Comparison of ENCODE assay signal across 8 cellular contexts in the genomic region with DNA sequence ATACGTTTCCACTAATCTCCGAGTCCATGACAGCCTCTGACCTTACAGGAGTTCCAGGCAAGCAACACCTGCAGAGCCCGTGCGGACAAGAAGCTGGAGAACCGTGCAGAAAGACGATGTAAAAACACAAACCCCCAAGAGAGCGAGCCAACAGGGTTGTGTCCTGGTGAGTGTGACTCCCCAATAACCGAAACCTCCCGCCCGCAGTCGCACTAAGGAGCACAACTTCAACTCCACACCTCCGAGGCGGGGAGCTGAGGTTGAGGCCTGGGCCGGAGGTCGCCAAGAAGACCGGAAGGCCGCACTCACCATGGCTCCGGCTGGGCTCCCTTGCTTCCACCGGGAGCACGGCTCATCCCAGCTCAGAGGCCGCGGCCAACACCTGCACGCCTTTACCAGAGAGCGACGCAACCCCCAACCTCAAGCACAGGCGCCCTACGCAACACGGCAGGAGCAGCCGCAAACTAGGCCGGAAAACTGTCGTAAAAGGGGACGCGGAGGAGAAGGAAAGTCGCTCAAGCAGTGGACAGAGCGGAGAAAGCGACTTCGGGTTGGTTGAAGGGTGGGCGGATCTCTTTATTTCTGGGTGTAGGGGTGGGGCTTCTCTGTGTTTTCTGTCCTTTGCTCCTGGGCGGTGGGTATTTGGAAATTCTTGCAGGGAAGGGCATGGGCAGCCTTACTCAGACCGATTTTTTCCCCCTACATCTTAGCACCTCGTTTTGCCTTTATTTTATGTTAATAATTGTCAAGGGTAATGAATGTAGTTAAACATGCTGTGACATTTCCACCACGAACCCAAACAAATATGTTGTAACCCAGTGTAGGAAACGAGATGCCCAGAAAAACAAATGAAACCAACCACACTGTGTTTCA. TPM values are rescaled to one million over a fixed set of nuclear protein-coding genes. Genes with fewer than 3 reads are reported as not detected.
DNase-seq lines count a peak whose midpoint lies in the region; ATAC-seq lines count a peak whose summit lies in the region.

A gene (minus strand): TSS at position 446 of the 873 bp plus-strand sequence. CDS start 134 bp downstream, at position 312.

- H3K27me3 ChIP-seq in NT2/D1 (ENCODE audit: insufficient read depth, insufficient read length) (no peaks in the 10 kb centered on the region), endocrine pancreas (ENCODE audit: control insufficient read depth, insufficient read depth, low read length) (no peaks in the 10 kb centered on the region), mesenchymal stem cell (ENCODE audit: control insufficient read depth in 1 of 2, insufficient read depth in 1 of 2, low read length in 2 of 2) (peaks cover 0 to 3% of the 10 kb centered on the region in 2 experiments)

- peak within 1 kb of the TSS; percentile 78 for H4K8ac ChIP-seq in mesenchymal stem cell (ENCODE audit: low read length)

- H3K4me2 ChIP-seq in mesenchymal stem cell (ENCODE audit: low read length, poor library complexity, severe bottlenecking), result peak within 1 kb of the TSS; percentile 39

- H3K4me3 ChIP-seq in NT2/D1 (ENCODE audit: insufficient read length, low read depth), result peak within 1 kb of the TSS; percentile 79
- H3K4me3 ChIP-seq in endocrine pancreas (ENCODE audit: control insufficient read depth, insufficient read depth, low read length), result peak within 1 kb of the TSS; percentile 97
- H3K4me3 ChIP-seq in mesenchymal stem cell (ENCODE audit: insufficient read depth in 1 of 2, low read depth in 1 of 2, low read length in 2 of 2), result peak within 1 kb of the TSS; percentile 89 to 95

- H4K91ac ChIP-seq in mesenchymal stem cell (ENCODE audit: low read length), result peak within 1 kb of the TSS; percentile 55

- peak; percentile 99 for DNase-seq in COR-L47 (lab: John Stamatoyannopoulos, UW)
- peak; percentile 15 to 94 (median 85) for DNase-seq in HUDEP-2 (lab: John Stamatoyannopoulos, UW; ENCODE audit: unreplicated experiment in 76 of 76)
- peak; percentile 96 for DNase-seq in NT2/D1 (ENCODE audit: low read depth, low spot score)
- DNase-seq in activated CD8-positive, alpha-beta memory T cell treated with anti-CD3 and anti-CD28 coated beads, Interleukin-2, amount 10 ng/mL, durations not matched to agents 7 days and 5 days, result peak; percentile 95
- peak; percentile 98 for DNase-seq in mesenchymal stem cell
- peak; percentile 77 for DNase-seq in stimulated activated CD8-positive, alpha-beta memory T cell treated with anti-CD3 and anti-CD28 coated beads, Interleukin-12 subunit alpha, Interleukin-12 subunit beta, amount 100 ng/mL, for 4 hours (ENCODE audit: low read depth)

- H3K36me3 Mint-ChIP-seq in activated CD8-positive, alpha-beta memory T cell treated with anti-CD3 and anti-CD28 coated beads, Interleukin-2, amount 10 ng/mL, durations not matched to agents 7 days and 5 days, result peaks cover 7% of the 10 kb centered on the region

- H2AFZ ChIP-seq in mesenchymal stem cell (ENCODE audit: low read depth, low read length), result peak within 1 kb of the TSS; percentile 56

- H3K79me1 ChIP-seq in mesenchymal stem cell (replicated peaks; ENCODE audit: low read length, poor library complexity, severe bottlenecking), result peaks cover 2% of the 10 kb centered on the region

- peak within 1 kb of the TSS; percentile 88 for H3K4me3 Mint-ChIP-seq in activated CD8-positive, alpha-beta memory T cell treated with anti-CD3 and anti-CD28 coated beads, Interleukin-2, amount 10 ng/mL, durations not matched to agents 7 days and 5 days

- peak; percentile 97 for ATAC-seq in GM21381 (IDR thresholded peaks at IDR 0.05; ENCODE audit: unreplicated experiment)
- ATAC-seq in activated CD8-positive, alpha-beta memory T cell treated with anti-CD3 and anti-CD28 coated beads, Interleukin-2, amount 10 ng/mL, durations not matched to agents 7 days and 5 days, result peak; percentile 98

- no peak within 1 kb of the TSS for H2BK5ac ChIP-seq in mesenchymal stem cell (ENCODE audit: low read depth, low read length, poor library complexity, severe bottlenecking)

- H3K9me3 ChIP-seq in NT2/D1 (ENCODE audit: insufficient read depth, low read length), result no peaks in the 10 kb centered on the region
- H3K9me3 ChIP-seq in endocrine pancreas (ENCODE audit: control insufficient read depth, low read length), result no peaks in the 10 kb centered on the region
- no peaks in the 10 kb centered on the region for H3K9me3 ChIP-seq in mesenchymal stem cell (ENCODE audit: control insufficient read depth, low read length)

- no peaks in the 10 kb centered on the region for H3K9me3 Mint-ChIP-seq in activated CD8-positive, alpha-beta memory T cell treated with anti-CD3 and anti-CD28 coated beads, Interleukin-2, amount 10 ng/mL, durations not matched to agents 7 days and 5 days (ENCODE audit: low read depth)

- peak within 1 kb of the TSS; percentile 77 for H2BK15ac ChIP-seq in mesenchymal stem cell (ENCODE audit: low read depth, poor library complexity, severe bottlenecking)

- H3K36me3 ChIP-seq in NT2/D1 (ENCODE audit: insufficient read depth, insufficient read length, low read length), result peaks cover 27% of the 10 kb centered on the region
- H3K36me3 ChIP-seq in endocrine pancreas (ENCODE audit: control insufficient read depth, insufficient read depth, low read length), result no peaks in the 10 kb centered on the region
- H3K36me3 ChIP-seq in mesenchymal stem cell (ENCODE audit: control insufficient read depth in 1 of 2, insufficient read depth in 2 of 2, low read depth in 1 of 2, low read length in 2 of 2), result peaks cover 3 to 30% of the 10 kb centered on the region in 2 experiments

- peak within 1 kb of the TSS; percentile 37 to 64 for H3K18ac ChIP-seq in mesenchymal stem cell (ENCODE audit: low read depth in 1 of 2, low read length in 2 of 2)

- no peaks in the 10 kb centered on the region for H3K27me3 Mint-ChIP-seq in activated CD8-positive, alpha-beta memory T cell treated with anti-CD3 and anti-CD28 coated beads, Interleukin-2, amount 10 ng/mL, durations not matched to agents 7 days and 5 days

- no peak within 1 kb of the TSS for H3K23ac ChIP-seq in mesenchymal stem cell (ENCODE audit: low read length in 2 of 2)

- peak within 1 kb of the TSS; percentile 73 for H3K27ac ChIP-seq in mesenchymal stem cell (ENCODE audit: low read length, poor library complexity, severe bottlenecking)

- H3K4ac ChIP-seq in mesenchymal stem cell (ENCODE audit: low read depth in 1 of 2, low read length in 2 of 2), result no peak within 1 kb of the TSS

- H3K4me1 ChIP-seq in NT2/D1 (ENCODE audit: insufficient read depth, insufficient read length) (no peaks in the 10 kb centered on the region), endocrine pancreas (ENCODE audit: control insufficient read depth, insufficient read depth, low read length) (peaks cover 15% of the 10 kb centered on the region), mesenchymal stem cell (ENCODE audit: control insufficient read depth, insufficient read depth, low read depth, low read length) (peaks cover 4% of the 10 kb centered on the region)

- H2BK12ac ChIP-seq in mesenchymal stem cell (ENCODE audit: low read length in 2 of 2), result no peak within 1 kb of the TSS

- no peak within 1 kb of the TSS for H2AK5ac ChIP-seq in mesenchymal stem cell (ENCODE audit: low read length, severe bottlenecking)

- peak within 1 kb of the TSS; percentile 91 for H3K9ac ChIP-seq in NT2/D1 (ENCODE audit: insufficient read length, low read depth)
- peak within 1 kb of the TSS; percentile 78 for H3K9ac ChIP-seq in endocrine pancreas (ENCODE audit: control insufficient read depth, insufficient read depth, low read length)
- peak within 1 kb of the TSS; percentile 93 for H3K9ac ChIP-seq in mesenchymal stem cell (ENCODE audit: low read length)

- no peak within 1 kb of the TSS for H2BK120ac ChIP-seq in mesenchymal stem cell (ENCODE audit: low read depth, low read length)

- CTCF ChIA-PET in activated CD8-positive, alpha-beta memory T cell treated with anti-CD3 and anti-CD28 coated beads, Interleukin-2, amount 10 ng/mL, durations not matched to agents 7 days and 5 days (lab: Charles Lee), result interaction anchor here (1.8 kb wide), 1 partner anchor 77 kb away, joined by 6 read pairs; a partner anchor contains a TSS

- 1% methylated on average over 27 of the region's 43 CpGs for WGBS in mesenchymal stem cell

- peaks cover 35% of the 10 kb centered on the region for H3K4me1 Mint-ChIP-seq in activated CD8-positive, alpha-beta memory T cell treated with anti-CD3 and anti-CD28 coated beads, Interleukin-2, amount 10 ng/mL, durations not matched to agents 7 days and 5 days

- peak within 1 kb of the TSS; percentile 90 for H3K27ac Mint-ChIP-seq in activated CD8-positive, alpha-beta memory T cell treated with anti-CD3 and anti-CD28 coated beads, Interleukin-2, amount 10 ng/mL, durations not matched to agents 7 days and 5 days

- H3K14ac ChIP-seq in mesenchymal stem cell (ENCODE audit: low read length in 2 of 2), result peak within 1 kb of the TSS in 1 of 2 experiments; percentile 53

RNA-seq across cellular contexts. Expression of the gene that starts here (rescaled TPM):
- total RNA-seq in activated CD8-positive, alpha-beta memory T cell treated with anti-CD3 and anti-CD28 coated beads, Interleukin-2, amount 10 ng/mL, durations not matched to agents 7 days and 5 days, result 10 to 100 TPM; 44.5 to 55.9 TPM
- 87.9 TPM for polyA plus RNA-seq in mesenchymal stem cell (2013, experiment 1 of 2)
- 96.4 TPM for polyA plus RNA-seq in mesenchymal stem cell (2013, experiment 2 of 2)

Comparison
In these comparisons a context has a peak if more than half of its experiments do, and no peak if none do; other contexts are left out.
1. Peak in every context shown above with its lines: DNase-seq, ATAC-seq, H3K4me3 ChIP-seq and H3K27ac ChIP-seq.